In genomic region chr16:69469807-69470561, GRCh38 we compare ENCODE assay signal across 9 cellular contexts. TPM values are rescaled to one million over a fixed set of nuclear protein-coding genes. Genes with fewer than 3 reads are reported as not detected.
DNase-seq lines count a peak whose midpoint lies in the region; ATAC-seq and TF ChIP-seq lines count a peak whose summit lies in the region.
"Had no signal": no experiment of that assay in that cellular context is flagged by ENCODE, and none has a peak within 500 bp of the region (broad histone marks: within the 10 kb centered on the region; RNA-seq: fewer than 3 reads in every experiment).

No MANE protein-coding gene starts in this region.

- no peaks in the 10 kb centered on the region for H3K9me3 Mint-ChIP-seq in activated naive CD8-positive, alpha-beta T cell treated with anti-CD3 and anti-CD28 coated beads, Interleukin-2, amount 10 ng/mL, durations not matched to agents 7 days and 5 days

- peaks cover 16% of the 10 kb centered on the region for H3K36me3 Mint-ChIP-seq in activated naive CD8-positive, alpha-beta T cell treated with anti-CD3 and anti-CD28 coated beads, Interleukin-2, amount 10 ng/mL, durations not matched to agents 7 days and 5 days

- in situ Hi-C loops in G401 (cut with HindIII; ENCODE audit: low sequenced_read_pairs) = no loop called here

- H3K27ac Mint-ChIP-seq in activated naive CD8-positive, alpha-beta T cell treated with anti-CD3 and anti-CD28 coated beads, Interleukin-2, amount 10 ng/mL, durations not matched to agents 7 days and 5 days = no peak overlapping the region

- ATAC-seq in GM21381 (IDR thresholded peaks at IDR 0.05; ENCODE audit: unreplicated experiment) (peak; percentile 67), HG03521 (IDR thresholded peaks at IDR 0.05; ENCODE audit: unreplicated experiment) (peak; percentile 34)
- peak; percentile 20 for ATAC-seq in activated naive CD8-positive, alpha-beta T cell treated with anti-CD3 and anti-CD28 coated beads, Interleukin-2, amount 10 ng/mL, durations not matched to agents 7 days and 5 days (ENCODE audit: low read depth)

- POLR2A ChIA-PET in activated naive CD8-positive, alpha-beta T cell treated with anti-CD3 and anti-CD28 coated beads, Interleukin-2, amount 10 ng/mL, durations not matched to agents 7 days and 5 days (lab: Charles Lee) = interaction anchor here (0.7 kb wide), 1 partner anchor 285 kb away, joined by 4 read pairs; the partner anchor contains the start of gene NOB1

- no peak overlapping the region for H3K4me3 ChIP-seq in GM12865 (ENCODE audit: low read depth, low read length)
- H3K4me3 ChIP-seq in right atrium auricular region = no peak overlapping the region

- H3K27me3 ChIP-seq in right atrium auricular region = no peaks in the 10 kb centered on the region

- no peaks in the 10 kb centered on the region for H3K27me3 Mint-ChIP-seq in activated naive CD8-positive, alpha-beta T cell treated with anti-CD3 and anti-CD28 coated beads, Interleukin-2, amount 10 ng/mL, durations not matched to agents 7 days and 5 days

- H3K9me3 ChIP-seq in right atrium auricular region = no peaks in the 10 kb centered on the region
- H3K9me3 ChIP-seq: neutrophil had no signal

- peaks cover 30% of the 10 kb centered on the region for H3K4me1 Mint-ChIP-seq in activated naive CD8-positive, alpha-beta T cell treated with anti-CD3 and anti-CD28 coated beads, Interleukin-2, amount 10 ng/mL, durations not matched to agents 7 days and 5 days

- no peaks in the 10 kb centered on the region for H3K4me1 ChIP-seq in right atrium auricular region

- H3K27ac ChIP-seq in right atrium auricular region = no peak overlapping the region
- H3K27ac ChIP-seq: neutrophil had no signal

- no peak overlapping the region for H3K4me3 Mint-ChIP-seq in activated naive CD8-positive, alpha-beta T cell treated with anti-CD3 and anti-CD28 coated beads, Interleukin-2, amount 10 ng/mL, durations not matched to agents 7 days and 5 days

- H3K36me3 ChIP-seq in right atrium auricular region = no peaks in the 10 kb centered on the region
- H3K36me3 ChIP-seq: neutrophil had no signal

- TF ChIP-seq CTCF in GM12865 (IDR thresholded peaks at IDR 0.05; ENCODE audit: insufficient read depth, low read depth, low read length, missing control alignments) (no peak), right atrium auricular region (IDR thresholded peaks at IDR 0.05) (no peak)

- peak; percentile 88 for DNase-seq in GM12865 (ENCODE audit: low read depth)
- DNase-seq in activated naive CD8-positive, alpha-beta T cell treated with anti-CD3 and anti-CD28 coated beads, Interleukin-2, amount 10 ng/mL, durations not matched to agents 7 days and 5 days = no peak
- DNase-seq in SW480 (ENCODE audit: low spot score) = no peak
- DNase-seq in NK-92 (lab: John Stamatoyannopoulos, UW; ENCODE audit: unreplicated experiment) = no peak
- DNase-seq in right atrium auricular region (ENCODE audit: low spot score) = no peak
- no peak for DNase-seq in G401 (ENCODE audit: low spot score)

RNA-seq across cellular contexts. Expression of gene CYB5B, which starts 45.6 kb away (rescaled TPM):
- total RNA-seq in activated naive CD8-positive, alpha-beta T cell treated with anti-CD3 and anti-CD28 coated beads, Interleukin-2, amount 10 ng/mL, durations not matched to agents 7 days and 5 days = 100 to 1,000 TPM; 125 to 131 TPM
- 10 to 100 TPM; 29.4 to 31.9 TPM for total RNA-seq in right atrium auricular region
- 72.8 and 112 TPM in 2 replicates for total RNA-seq in G401 (2014; rRNA removed; shearing (Covaris generic))
